10 cellular contexts compared by ENCODE assay signal in the genomic region with DNA sequence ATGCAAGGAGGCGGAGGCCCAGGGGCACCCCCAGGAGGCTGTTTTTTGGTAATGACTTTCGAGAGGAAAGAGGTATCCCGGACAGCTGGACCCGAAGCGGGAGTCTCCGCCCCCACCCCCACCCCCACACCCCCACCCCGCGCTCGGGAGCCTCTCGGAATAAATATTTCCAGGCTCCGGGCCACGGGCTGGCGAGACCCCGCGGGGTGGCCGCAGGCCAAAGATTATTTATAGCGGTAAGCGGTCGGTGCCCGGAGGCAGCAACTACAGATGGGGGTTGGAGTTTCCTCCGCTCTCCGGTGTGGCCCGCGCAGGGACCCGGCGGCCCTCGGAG. TPM values are rescaled to one million over a fixed set of nuclear protein-coding genes. Genes with fewer than 3 reads are reported as not detected.
DNase-seq lines count a peak whose midpoint lies in the region; ATAC-seq, FAIRE-seq and TF ChIP-seq lines count a peak whose summit lies in the region.
"Had no signal": no experiment of that assay in that cellular context is flagged by ENCODE, and none has a peak within 500 bp of the region (broad histone marks: within the 10 kb centered on the region; RNA-seq: fewer than 3 reads in every experiment).

No MANE protein-coding gene starts in this region.

- intact Hi-C loops in esophagus squamous epithelium (cut with DNase I) = loop anchor here (10.0 kb wide), 1 partner anchor 540 kb away; no protein-coding TSS in a partner anchor

- peaks cover 50 to 71% (median 62%) of the 10 kb centered on the region in 3 donors for H3K4me1 ChIP-seq in esophagus squamous epithelium

- H3K36me3 Mint-ChIP-seq in nephron (ENCODE audit: low read depth) = no peaks in the 10 kb centered on the region

- TF ChIP-seq POLR2A in esophagus squamous epithelium (IDR thresholded peaks at IDR 0.05) (no peak), H54 (IDR thresholded peaks at IDR 0.05; ENCODE audit: low read depth, low read length) (no peak)

- no peak for FAIRE-seq in H54 (lab: Jason Lieb, UNC)

- no peaks in the 10 kb centered on the region for H3K9me3 ChIP-seq in esophagus squamous epithelium

- peak overlapping the region; percentile 27 to 64 (median 45) for H3K4me3 ChIP-seq in esophagus squamous epithelium

- H3K4me1 Mint-ChIP-seq in stimulated activated naive CD8-positive, alpha-beta T cell treated with anti-CD3 and anti-CD28 coated beads, Interleukin-15, amount 100 ng/mL, for 72 hours = peaks cover 51% of the 10 kb centered on the region
- H3K4me1 Mint-ChIP-seq in nephron = peaks cover 52% of the 10 kb centered on the region

- peak overlapping the region; percentile 37 to 61 for H3K4me3 Mint-ChIP-seq in stimulated activated naive CD8-positive, alpha-beta T cell treated with anti-CD3 and anti-CD28 coated beads, Interleukin-15, amount 100 ng/mL, for 72 hours
- peak overlapping the region; percentile 77 to 83 (median 82) for H3K4me3 Mint-ChIP-seq in nephron

- TF ChIP-seq CTCF in esophagus squamous epithelium (IDR thresholded peaks at IDR 0.05) (no peak), nephron (IDR thresholded peaks at IDR 0.05; ENCODE audit: unreplicated experiment in 3 of 3) (no peak)

- peaks cover 4 to 75% (median 19%) of the 10 kb centered on the region in 4 donors for H3K27me3 ChIP-seq in esophagus squamous epithelium

- H3K27ac ChIP-seq in esophagus squamous epithelium = peak overlapping the region in 3 of 4 donors; percentile 18 to 76 (median 73)
- H3K27ac ChIP-seq: C4-2B had no signal

- peaks cover 84% of the 10 kb centered on the region for H3K27me3 Mint-ChIP-seq in stimulated activated naive CD8-positive, alpha-beta T cell treated with anti-CD3 and anti-CD28 coated beads, Interleukin-15, amount 100 ng/mL, for 72 hours
- H3K27me3 Mint-ChIP-seq in nephron (ENCODE audit: low read depth) = peaks cover 91% of the 10 kb centered on the region

- no peak for ATAC-seq in stimulated activated naive CD8-positive, alpha-beta T cell treated with anti-CD3 and anti-CD28 coated beads, Interleukin-15, amount 100 ng/mL, for 72 hours
- ATAC-seq in stimulated activated naive CD8-positive, alpha-beta T cell treated with anti-CD3 and anti-CD28 coated beads, Interleukin-15, Interleukin-2, amounts not matched to agents 100 U/mL and 50 U/mL, for 24 hours = no peak
- ATAC-seq in GM21526 (IDR thresholded peaks at IDR 0.05; ENCODE audit: low FRiP score, unreplicated experiment) = no peak

- no peak overlapping the region for H3K27ac Mint-ChIP-seq in stimulated activated naive CD8-positive, alpha-beta T cell treated with anti-CD3 and anti-CD28 coated beads, Interleukin-15, amount 100 ng/mL, for 72 hours
- no peak overlapping the region for H3K27ac Mint-ChIP-seq in nephron

- DNase-seq in stimulated activated naive CD8-positive, alpha-beta T cell treated with anti-CD3 and anti-CD28 coated beads, Interleukin-15, amount 100 ng/mL, for 72 hours = no peak
- no peak for DNase-seq in stimulated activated naive CD8-positive, alpha-beta T cell treated with anti-CD3 and anti-CD28 coated beads, Interleukin-15, Interleukin-2, amounts not matched to agents 100 U/mL and 50 U/mL, for 24 hours
- DNase-seq in esophagus squamous epithelium (lab: John Stamatoyannopoulos, UW) = no peak
- no peak for DNase-seq in H54 (ENCODE audit: insufficient read length, low spot score)
- no peak for DNase-seq in NOMO-1 treated with DMSO at 0.1 percent for 48 hours (lab: John Stamatoyannopoulos, UW; ENCODE audit: unreplicated experiment)
- no peak for DNase-seq in amniotic stem cell (lab: John Stamatoyannopoulos, UW)
- DNase-seq: T1000 had no signal

- WGBS in esophagus squamous epithelium, 2 donors = 0 to 2% methylated on average over 8 of the region's 27 CpGs

- H3K9me3 Mint-ChIP-seq in stimulated activated naive CD8-positive, alpha-beta T cell treated with anti-CD3 and anti-CD28 coated beads, Interleukin-15, amount 100 ng/mL, for 72 hours = no peaks in the 10 kb centered on the region
- H3K9me3 Mint-ChIP-seq in nephron = peaks cover 4% of the 10 kb centered on the region

- H3K36me3 ChIP-seq in esophagus squamous epithelium = no peaks in the 10 kb centered on the region

RNA-seq across cellular contexts. Expression of a gene that starts 3.3 kb away (rescaled TPM):
- 1 to 10 TPM in 3 of 4 donors, under 1 TPM in 1; 0.62 to 6.7 (median 1.3) TPM for total RNA-seq in esophagus squamous epithelium
